13 cellular contexts compared by ENCODE assay signal in the genomic region with DNA sequence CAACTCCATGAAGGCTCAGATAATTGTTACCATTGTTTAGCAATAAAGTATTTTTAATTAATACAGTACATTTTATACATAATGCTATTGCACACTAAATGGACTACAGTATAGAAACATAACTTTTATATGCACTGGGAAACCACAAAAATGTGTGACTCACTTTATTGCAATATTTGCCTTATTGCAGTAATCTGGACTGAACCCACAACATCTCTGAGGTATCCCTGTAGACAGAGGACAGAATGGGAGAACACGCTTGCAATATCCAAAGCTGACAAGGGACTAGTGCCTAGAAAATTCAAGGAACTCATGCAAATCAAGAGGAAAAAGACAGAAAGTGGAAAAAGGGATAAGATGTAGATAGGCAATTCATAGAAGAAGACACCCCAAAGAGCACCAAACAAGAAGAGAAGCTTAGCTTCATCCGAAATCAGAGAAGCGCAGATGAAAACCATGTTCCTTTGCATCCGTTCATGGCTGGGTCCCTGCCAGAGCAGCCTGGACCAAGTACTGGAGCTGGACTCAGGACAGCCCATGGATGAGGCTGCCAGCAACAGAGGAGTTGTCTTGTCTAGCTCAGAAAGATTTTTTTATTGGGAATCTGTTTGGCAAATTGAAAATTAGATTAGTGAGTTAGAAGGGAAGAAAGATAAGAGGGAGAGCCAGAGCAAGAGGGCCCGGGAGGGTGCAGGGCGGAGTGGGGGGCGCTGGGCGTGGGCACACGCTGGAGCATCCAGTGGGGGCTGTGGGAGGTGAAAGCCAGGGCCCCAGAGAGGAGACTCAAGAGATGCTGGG. TPM values are rescaled to one million over a fixed set of nuclear protein-coding genes. Genes with fewer than 3 reads are reported as not detected.
DNase-seq lines count a peak whose midpoint lies in the region; ATAC-seq and TF ChIP-seq lines count a peak whose summit lies in the region.
"Had no signal": no experiment of that assay in that cellular context is flagged by ENCODE, and none has a peak within 500 bp of the region (broad histone marks: within the 10 kb centered on the region; RNA-seq: fewer than 3 reads in every experiment).

No MANE protein-coding gene starts in this region.

- H3K9me3 Mint-ChIP-seq in chondrocyte (ENCODE audit: low read depth) = peaks cover 6% of the 10 kb centered on the region
- H3K9me3 Mint-ChIP-seq: activated B cell treated with CpG ODN at 0.5 μM for 24 hours had no signal

- ATAC-seq in psoas muscle (no peak), GM19035 (IDR thresholded peaks at IDR 0.05; ENCODE audit: unreplicated experiment) (no peak), HG02610 (IDR thresholded peaks at IDR 0.05; ENCODE audit: unreplicated experiment) (no peak)

- no peaks in the 10 kb centered on the region for H3K36me3 Mint-ChIP-seq in chondrocyte (ENCODE audit: low read depth)

- 68 to 72% (median 71%) methylated on average over 9 of the region's 9 CpGs for WGBS in psoas muscle, 3 donors
- 60% methylated on average over 9 of the region's 9 CpGs for WGBS in suprapubic skin

- no peaks in the 10 kb centered on the region for H3K9me3 ChIP-seq in psoas muscle
- H3K9me3 ChIP-seq in suprapubic skin = no peaks in the 10 kb centered on the region

- peak overlapping the region; percentile 92 for H3K27ac Mint-ChIP-seq in chondrocyte (ENCODE audit: unreplicated experiment)
- H3K27ac Mint-ChIP-seq: activated B cell treated with CpG ODN at 0.5 μM for 24 hours had no signal

- TF ChIP-seq POLR2A in NB4 (IDR thresholded peaks at IDR 0.05; ENCODE audit: extremely low read depth, insufficient read length) = no peak
- TF ChIP-seq POLR2A in suprapubic skin (IDR thresholded peaks at IDR 0.05) = no peak

- H3K36me3 ChIP-seq in psoas muscle (ENCODE audit: insufficient read depth in 1 of 2, low read depth in 1 of 2) = no peaks in the 10 kb centered on the region
- no peaks in the 10 kb centered on the region for H3K36me3 ChIP-seq in suprapubic skin

- no peak overlapping the region for H3K4me3 Mint-ChIP-seq in chondrocyte (ENCODE audit: unreplicated experiment)
- H3K4me3 Mint-ChIP-seq: activated B cell treated with CpG ODN at 0.5 μM for 24 hours had no signal

- peaks cover 21% of the 10 kb centered on the region for H3K4me1 Mint-ChIP-seq in chondrocyte (ENCODE audit: low read depth)

- no peak for TF ChIP-seq EP300 in suprapubic skin (IDR thresholded peaks at IDR 0.05)

- no peaks in the 10 kb centered on the region for H3K27me3 ChIP-seq in psoas muscle (ENCODE audit: insufficient read depth in 3 of 3, low read length in 2 of 3)
- H3K27me3 ChIP-seq in suprapubic skin = no peaks in the 10 kb centered on the region

- TF ChIP-seq CTCF in NB4 (IDR thresholded peaks at IDR 0.05; ENCODE audit: low read depth, low read length) (no peak), chondrocyte (IDR thresholded peaks at IDR 0.05) (no peak), psoas muscle (IDR thresholded peaks at IDR 0.05) (no peak), suprapubic skin (IDR thresholded peaks at IDR 0.05) (no peak)

- H3K4me1 ChIP-seq in psoas muscle = no peaks in the 10 kb centered on the region
- peaks cover 17% of the 10 kb centered on the region for H3K4me1 ChIP-seq in suprapubic skin

- H3K27me3 Mint-ChIP-seq in chondrocyte (ENCODE audit: low read depth) = peaks cover 8% of the 10 kb centered on the region

- H3K27ac ChIP-seq in psoas muscle (no peak overlapping the region), suprapubic skin (no peak overlapping the region)

- intact Hi-C loops in psoas muscle (cut with DNase I) = no loop called here

- peak; percentile 78 for DNase-seq in ELR (ENCODE audit: low read depth)
- DNase-seq in NB4 (ENCODE audit: low read depth) = peak; percentile 67
- no peak for DNase-seq in chondrocyte (ENCODE audit: low spot score)
- peak; percentile 49 to 60 for DNase-seq in psoas muscle
- DNase-seq in suprapubic skin (ENCODE audit: low spot score in 2 of 2) = no peak
- DNase-seq in NCI-H2196 treated with DMSO at 0.1 percent for 48 hours (lab: John Stamatoyannopoulos, UW; ENCODE audit: unreplicated experiment) = no peak
- DNase-seq: activated B cell treated with CpG ODN at 0.5 μM for 24 hours; activated gamma-delta T cell treated with Interleukin-2 at 50 U/mL for 16 hours; DMS53; effector CD8-positive, alpha-beta T cell; NCI-H1048 had no signal

- no peak overlapping the region for H3K4me3 ChIP-seq in NB4 (ENCODE audit: low read depth, low read length)
- H3K4me3 ChIP-seq in psoas muscle = no peak overlapping the region
- H3K4me3 ChIP-seq in suprapubic skin = no peak overlapping the region

RNA-seq across cellular contexts. Expression of a gene that starts 16.0 kb away (rescaled TPM):
- total RNA-seq in chondrocyte = not detected in 3 replicates
- total RNA-seq in psoas muscle = not detected
- polyA plus RNA-seq in psoas muscle = not detected
- not detected for total RNA-seq in suprapubic skin
- total RNA-seq: activated B cell treated with CpG ODN at 0.5 μM for 24 hours had no signal

Comparison
In these comparisons a context has a peak if more than half of its experiments do, and no peak if none do; other contexts are left out.
1. DNase-seq: peak in ELR (single experiment), NB4 (single experiment) and psoas muscle (2 of 2); none in chondrocyte (single experiment), suprapubic skin (0 of 2) and NCI-H2196 treated with DMSO at 0.1 percent for 48 hours (single experiment).